Comparison of ENCODE assay signal across 13 cellular contexts in genomic region chr17:266701-267656, GRCh38.
DNase-seq lines count a peak whose midpoint lies in the region; ATAC-seq, FAIRE-seq and TF ChIP-seq lines count a peak whose summit lies in the region.
"Had no signal": no experiment of that assay in that cellular context is flagged by ENCODE, and none has a peak within 500 bp of the region (broad histone marks: within the 10 kb centered on the region; RNA-seq: fewer than 3 reads in every experiment).

No MANE protein-coding gene starts in this region.

- ATAC-seq in upper lobe of right lung = peak; percentile 53
- ATAC-seq in HG03135 (IDR thresholded peaks at IDR 0.05; ENCODE audit: unreplicated experiment) = no peak
- ATAC-seq: stimulated activated naive CD8-positive, alpha-beta T cell treated with anti-CD3 and anti-CD28 coated beads, Interleukin-15, amount 100 ng/mL, for 72 hours had no signal

- TF ChIP-seq CTCF in upper lobe of right lung (IDR thresholded peaks at IDR 0.05) (no peak), testis (IDR thresholded peaks at IDR 0.05) (no peak)

- no peak for FAIRE-seq in frontal cortex (lab: Jason Lieb, UNC)
- FAIRE-seq: keratinocyte had no signal

- H3K4me2 ChIP-seq in neuronal stem cell (ENCODE audit: insufficient read depth, low read length, poor library complexity, severe bottlenecking) = no peak overlapping the region

- H3K27me3 ChIP-seq in neuronal stem cell (ENCODE audit: control insufficient read depth in 3 of 3, insufficient read depth in 3 of 3, low read depth in 1 of 3, low read length in 3 of 3) (peaks cover 0 to 3% (median 0%) of the 10 kb centered on the region in 3 experiments), upper lobe of right lung (no peaks in the 10 kb centered on the region), testis (no peaks in the 10 kb centered on the region)

- TF ChIP-seq POLR2A in testis (IDR thresholded peaks at IDR 0.05) = no peak

- H3K4me1 ChIP-seq in neuronal stem cell (ENCODE audit: control insufficient read depth in 2 of 2, insufficient read depth in 1 of 2, low read depth in 1 of 2, low read length in 2 of 2) (peaks cover 5 to 10% of the 10 kb centered on the region in 2 donors), upper lobe of right lung (peaks cover 10% of the 10 kb centered on the region), testis (no peaks in the 10 kb centered on the region)

- H4K91ac ChIP-seq in neuronal stem cell (ENCODE audit: low read depth, low read length, poor library complexity) = no peak overlapping the region

- WGBS in neuronal stem cell (ENCODE audit: extremely low coverage in 2 of 2, insufficient read length in 2 of 2, insufficient replicate concordance in 1 of 2), 2 donors = no CpG with 5 or more reads among the region's 29 CpGs
- WGBS in testis, 2 donors = 79 to 82% methylated on average over 28 to 29 of the region's 29 CpGs

- H3K79me1 ChIP-seq in neuronal stem cell (ENCODE audit: low read depth, low read length) = peaks cover 3% of the 10 kb centered on the region

- no peak overlapping the region for H2BK120ac ChIP-seq in neuronal stem cell (ENCODE audit: low read depth, low read length)

- H3K36me3 ChIP-seq in neuronal stem cell (replicated peaks in 1 of 2; ENCODE audit: control insufficient read depth in 2 of 2, insufficient read depth in 2 of 2, low read length in 2 of 2) (no peaks in the 10 kb centered on the region), upper lobe of right lung (no peaks in the 10 kb centered on the region), testis (ENCODE audit: low read depth, missing control alignments) (no peaks in the 10 kb centered on the region)

- intact Hi-C loops in upper lobe of right lung (cut with DNase I) = no loop called here
- intact Hi-C loops in testis (cut with DNase I; ENCODE audit: low total_unique reads) = no loop called here

- no peak overlapping the region for H2BK15ac ChIP-seq in neuronal stem cell (ENCODE audit: low read length)

- peaks cover 3 to 16% of the 10 kb centered on the region in 2 donors for H3K9me3 ChIP-seq in neuronal stem cell (replicated peaks in 1 of 2; ENCODE audit: control insufficient read depth in 2 of 2, insufficient read depth in 1 of 2, low read depth in 1 of 2, low read length in 2 of 2)
- H3K9me3 ChIP-seq in upper lobe of right lung = no peaks in the 10 kb centered on the region
- no peaks in the 10 kb centered on the region for H3K9me3 ChIP-seq in testis

- DNase-seq in activated effector memory CD4-positive, alpha-beta T cell treated with anti-CD3 and anti-CD28 coated beads, Interleukin-2, amount 50 U/mL, for 16 hours = peak; percentile 36
- DNase-seq in activated effector memory CD4-positive, alpha-beta T cell treated with Interleukin-2 at 50 U/mL for 16 hours = no peak
- DNase-seq in frontal cortex (ENCODE audit: low spot score in 2 of 2) = peak; percentile 58 to 66
- peak; percentile 53 for DNase-seq in neuronal stem cell (ENCODE audit: low spot score)
- DNase-seq in upper lobe of right lung = peak; percentile 54
- no peak for DNase-seq in NCI-H1092 treated with DMSO at 0.1 percent for 48 hours (lab: John Stamatoyannopoulos, UW)
- no peak for DNase-seq in testis
- DNase-seq: HCEC 1CT, NCI-H1105 had no signal

- H3K9ac ChIP-seq in neuronal stem cell (ENCODE audit: low read depth, low read length, poor library complexity) = no peak overlapping the region

- peak overlapping the region; percentile 43 for H2BK12ac ChIP-seq in neuronal stem cell (ENCODE audit: low read length)

- H3K23ac ChIP-seq in neuronal stem cell (ENCODE audit: low read depth, low read length, poor library complexity) = no peak overlapping the region

- peak overlapping the region; percentile 97 for H3K4ac ChIP-seq in neuronal stem cell (ENCODE audit: low read length)

- no peak overlapping the region for H2AK5ac ChIP-seq in neuronal stem cell (ENCODE audit: low read depth, low read length)

- no peak overlapping the region for H3K14ac ChIP-seq in neuronal stem cell (ENCODE audit: low read length)

- H2BK5ac ChIP-seq in neuronal stem cell (ENCODE audit: low read length) = peak overlapping the region; percentile 55

- H3K27ac ChIP-seq in neuronal stem cell (replicated peaks; ENCODE audit: low read length) (peak overlapping the region; percentile 39), upper lobe of right lung (no peak overlapping the region), testis (no peak overlapping the region)
- H3K27ac ChIP-seq: VCaP had no signal

- peak overlapping the region; percentile 88 for H3K18ac ChIP-seq in neuronal stem cell (ENCODE audit: low read length)

- no peak overlapping the region for H4K8ac ChIP-seq in neuronal stem cell (ENCODE audit: low read depth, low read length)

- H3K4me3 ChIP-seq in neuronal stem cell (ENCODE audit: low read length in 2 of 2) (no peak overlapping the region), upper lobe of right lung (no peak overlapping the region), testis (no peak overlapping the region)

- H2AFZ ChIP-seq in neuronal stem cell (ENCODE audit: low read length) = peak overlapping the region; percentile 60

Comparison
In these comparisons a context has a peak if more than half of its experiments do, and no peak if none do; other contexts are left out.
1. DNase-seq: peak in activated effector memory CD4-positive, alpha-beta T cell treated with anti-CD3 and anti-CD28 coated beads, Interleukin-2, amount 50 U/mL, for 16 hours (single experiment), frontal cortex (2 of 2), neuronal stem cell (single experiment) and upper lobe of right lung (single experiment); none in activated effector memory CD4-positive, alpha-beta T cell treated with Interleukin-2 at 50 U/mL for 16 hours (single experiment), NCI-H1092 treated with DMSO at 0.1 percent for 48 hours (single experiment) and testis (single experiment).